1 cellular context compared by ENCODE assay signal in the genomic region with DNA sequence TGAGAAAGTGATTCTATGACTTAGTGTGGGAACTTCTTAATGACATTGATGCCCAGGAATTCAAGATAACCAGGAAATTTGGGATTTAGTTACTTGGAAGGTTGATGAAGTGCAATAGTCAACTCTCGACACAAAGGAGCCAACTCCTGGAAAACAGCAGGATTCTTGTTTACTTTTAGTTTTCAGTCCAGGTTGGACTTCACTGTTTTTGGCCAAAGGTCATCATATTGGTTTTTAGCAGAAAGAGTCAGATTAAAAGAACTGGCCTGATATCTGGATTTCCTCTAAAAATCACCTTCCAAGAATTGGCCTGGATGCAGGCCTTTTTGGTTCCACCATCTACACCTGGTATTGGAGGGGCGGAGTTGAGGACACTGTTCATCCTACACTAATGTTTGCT.
TF ChIP-seq lines count a peak whose summit lies in the region.

No MANE protein-coding gene starts in this region.

TF ChIP-seq in HepG2, 621 proteins besides CTCF, POLR2A, EP300 and RAD21 (continued from another document):
- TF ChIP-seq ZNF367 (CRISPR knock-in tag; IDR thresholded peaks at IDR 0.05; ENCODE audit: borderline replicate concordance) (no peak), ZNF644 (CRISPR knock-in tag; IDR thresholded peaks at IDR 0.05; ENCODE audit: low read depth) (no peak), TEAD3 (CRISPR knock-in tag; optimal IDR thresholded peaks at IDR 0.05; ENCODE audit: borderline replicate concordance) (no peak), MAF1 (CRISPR knock-in tag; IDR thresholded peaks at IDR 0.05; ENCODE audit: borderline replicate concordance) (no peak), FOXA3 (CRISPR knock-in tag; IDR thresholded peaks at IDR 0.05) (peak; percentile 66), KLF16 (CRISPR knock-in tag; IDR thresholded peaks at IDR 0.05) (no peak)
- TF ChIP-seq, protein P1, sequence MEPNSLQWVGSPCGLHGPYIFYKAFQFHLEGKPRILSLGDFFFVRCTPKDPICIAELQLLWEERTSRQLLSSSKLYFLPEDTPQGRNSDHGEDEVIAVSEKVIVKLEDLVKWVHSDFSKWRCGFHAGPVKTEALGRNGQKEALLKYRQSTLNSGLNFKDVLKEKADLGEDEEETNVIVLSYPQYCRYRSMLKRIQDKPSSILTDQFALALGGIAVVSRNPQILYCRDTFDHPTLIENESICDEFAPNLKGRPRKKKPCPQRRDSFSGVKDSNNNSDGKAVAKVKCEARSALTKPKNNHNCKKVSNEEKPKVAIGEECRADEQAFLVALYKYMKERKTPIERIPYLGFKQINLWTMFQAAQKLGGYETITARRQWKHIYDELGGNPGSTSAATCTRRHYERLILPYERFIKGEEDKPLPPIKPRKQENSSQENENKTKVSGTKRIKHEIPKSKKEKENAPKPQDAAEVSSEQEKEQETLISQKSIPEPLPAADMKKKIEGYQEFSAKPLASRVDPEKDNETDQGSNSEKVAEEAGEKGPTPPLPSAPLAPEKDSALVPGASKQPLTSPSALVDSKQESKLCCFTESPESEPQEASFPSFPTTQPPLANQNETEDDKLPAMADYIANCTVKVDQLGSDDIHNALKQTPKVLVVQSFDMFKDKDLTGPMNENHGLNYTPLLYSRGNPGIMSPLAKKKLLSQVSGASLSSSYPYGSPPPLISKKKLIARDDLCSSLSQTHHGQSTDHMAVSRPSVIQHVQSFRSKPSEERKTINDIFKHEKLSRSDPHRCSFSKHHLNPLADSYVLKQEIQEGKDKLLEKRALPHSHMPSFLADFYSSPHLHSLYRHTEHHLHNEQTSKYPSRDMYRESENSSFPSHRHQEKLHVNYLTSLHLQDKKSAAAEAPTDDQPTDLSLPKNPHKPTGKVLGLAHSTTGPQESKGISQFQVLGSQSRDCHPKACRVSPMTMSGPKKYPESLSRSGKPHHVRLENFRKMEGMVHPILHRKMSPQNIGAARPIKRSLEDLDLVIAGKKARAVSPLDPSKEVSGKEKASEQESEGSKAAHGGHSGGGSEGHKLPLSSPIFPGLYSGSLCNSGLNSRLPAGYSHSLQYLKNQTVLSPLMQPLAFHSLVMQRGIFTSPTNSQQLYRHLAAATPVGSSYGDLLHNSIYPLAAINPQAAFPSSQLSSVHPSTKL (CRISPR knock-in tag; IDR thresholded peaks at IDR 0.05), result 0 out of 2 replicates have a peak, but pooled peaks have one; percentile 20
